8 cellular contexts compared by ENCODE assay signal in the genomic region with DNA sequence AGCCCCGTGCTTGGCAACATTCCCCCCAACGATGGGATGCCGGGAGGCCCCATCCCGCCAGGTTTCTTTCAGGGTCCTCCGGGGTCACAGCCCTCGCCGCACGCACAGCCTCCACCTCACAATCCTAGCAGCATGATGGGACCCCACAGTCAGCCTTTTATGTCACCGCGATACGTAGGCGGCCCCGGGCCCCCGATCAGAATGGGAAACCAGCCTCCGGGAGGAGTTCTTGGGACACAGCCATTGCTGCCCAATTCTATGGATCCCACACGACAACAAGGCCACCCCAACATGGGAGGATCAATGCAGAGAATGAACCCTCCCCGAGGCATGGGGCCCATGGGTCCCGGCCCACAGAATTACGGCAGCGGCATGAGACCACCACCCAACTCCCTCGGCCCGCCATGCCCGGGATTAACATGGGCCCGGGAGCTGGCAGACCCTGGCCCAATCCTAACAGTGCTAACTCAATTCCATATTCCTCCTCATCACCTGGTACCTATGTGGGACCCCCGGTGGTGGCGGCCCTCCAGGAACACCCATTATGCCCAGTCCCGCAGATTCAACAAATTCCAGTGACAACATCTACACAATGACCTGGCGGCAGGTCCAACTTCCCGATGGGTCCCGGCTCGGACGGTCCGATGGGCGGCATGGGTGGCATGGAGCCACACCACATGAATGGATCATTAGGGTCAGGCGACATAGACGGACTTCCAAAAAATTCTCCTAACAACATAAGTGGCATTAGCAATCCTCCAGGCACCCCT.
DNase-seq lines count a peak whose midpoint lies in the region; ATAC-seq and TF ChIP-seq lines count a peak whose summit lies in the region.
"Not testable (repeated sequence)": the region's sequence is repeated elsewhere in the genome, so short reads cannot be mapped to it uniquely, and the experiment has no call there.

No MANE protein-coding gene starts in this region.

- H3K9me3 Mint-ChIP-seq in CD4-positive, CD25-positive, alpha-beta regulatory T cell; activated T-helper 1 cell treated with anti-CD3 and anti-CD28 coated beads, Interleukin-12 subunit alpha, Interleukin-12 subunit beta, Interleukin-2, Interleukin-4 antibody, amounts not matched to agents 30 ng/mL and 10 ng/mL and 1 ng/mL, durations not matched to agents 14 hours and 24 hours and 36 hours: not testable (repeated sequence)

- H3K4me3 ChIP-seq in CD4-positive, CD25-positive, alpha-beta regulatory T cell (ENCODE audit: low read depth, low read length); PC-3 (ENCODE audit: low read length): not testable (repeated sequence)
- H3K4me3 ChIP-seq in coronary artery (peak overlapping the region; percentile 72), right cardiac atrium (ENCODE audit: low read length) (peak overlapping the region; percentile 78), mucosa of stomach (ENCODE audit: low read length) (peak overlapping the region; percentile 25), psoas muscle (peak overlapping the region; percentile 66), thoracic aorta (peak overlapping the region; percentile 72)

- not testable (repeated sequence) for BruUV-seq in PC-3 (replicated peaks; lab: Mats Ljungman, UMichigan)

- not testable (repeated sequence) for H3K9me3 ChIP-seq in CD4-positive, CD25-positive, alpha-beta regulatory T cell (ENCODE audit: control insufficient read depth in 2 of 2, low read length in 2 of 2); PC-3 (ENCODE audit: low read length); right cardiac atrium (ENCODE audit: control insufficient read depth, low read length); mucosa of stomach (ENCODE audit: control insufficient read depth, low read length); psoas muscle; thoracic aorta

- H3K4me3 Mint-ChIP-seq in CD4-positive, CD25-positive, alpha-beta regulatory T cell: peak overlapping the region in 3 of 4 donors; percentile 25 to 59 (median 56)
- H3K4me3 Mint-ChIP-seq in activated T-helper 1 cell treated with anti-CD3 and anti-CD28 coated beads, Interleukin-12 subunit alpha, Interleukin-12 subunit beta, Interleukin-2, Interleukin-4 antibody, amounts not matched to agents 30 ng/mL and 10 ng/mL and 1 ng/mL, durations not matched to agents 14 hours and 24 hours and 36 hours: not testable (repeated sequence)

- not testable (repeated sequence) for H2AFZ ChIP-seq in PC-3 (ENCODE audit: low read length)

- not testable (repeated sequence) for H3K4me1 ChIP-seq in CD4-positive, CD25-positive, alpha-beta regulatory T cell (ENCODE audit: control insufficient read depth, insufficient read depth, low read length, poor library complexity, severe bottlenecking); PC-3 (ENCODE audit: insufficient read depth, low read length); right cardiac atrium (ENCODE audit: control insufficient read depth, insufficient read depth, low read length); mucosa of stomach (ENCODE audit: control insufficient read depth, insufficient read depth, low read length); psoas muscle; thoracic aorta (ENCODE audit: control insufficient read depth in 1 of 2, low read depth in 2 of 2)

- H3K27me3 ChIP-seq in CD4-positive, CD25-positive, alpha-beta regulatory T cell (ENCODE audit: control insufficient read depth, insufficient read depth, low read length): peaks cover 34% of the 10 kb centered on the region
- peaks cover 20% of the 10 kb centered on the region for H3K27me3 ChIP-seq in PC-3 (ENCODE audit: low read length)
- not testable (repeated sequence) for H3K27me3 ChIP-seq in right cardiac atrium (ENCODE audit: control insufficient read depth, insufficient read depth); psoas muscle (ENCODE audit: insufficient read depth in 3 of 3, low read length in 2 of 3)
- H3K27me3 ChIP-seq in mucosa of stomach (ENCODE audit: control insufficient read depth, insufficient read depth, low read length): peaks cover 30% of the 10 kb centered on the region
- H3K27me3 ChIP-seq in thoracic aorta (replicated peaks; ENCODE audit: insufficient read depth): peaks cover 19% of the 10 kb centered on the region

- H3F3A ChIP-seq in PC-3 (ENCODE audit: low read length, unreplicated experiment): not testable (repeated sequence)

- POLR2A ChIA-PET in PC-3 (lab: Charles Lee; ENCODE audit: unreplicated experiment): interaction anchor here (0.5 kb wide), 1 partner anchor 84 kb away, joined by 4 read pairs; no protein-coding TSS in a partner anchor

- not testable (repeated sequence) for DNase-seq in CD4-positive, CD25-positive, alpha-beta regulatory T cell; PC-3; activated T-helper 1 cell treated with anti-CD3 and anti-CD28 coated beads, Interleukin-12 subunit alpha, Interleukin-12 subunit beta, Interleukin-2, Interleukin-4 antibody, amounts not matched to agents 30 ng/mL and 10 ng/mL and 1 ng/mL, durations not matched to agents 14 hours and 24 hours and 36 hours (ENCODE audit: low spot score); coronary artery (ENCODE audit: low spot score); right cardiac atrium; psoas muscle; thoracic aorta (ENCODE audit: low spot score)

- WGBS in right cardiac atrium: 43% methylated on average over 36 of the region's 36 CpGs
- WGBS in psoas muscle, 3 donors: 42 to 58% (median 45%) methylated on average over 36 of the region's 36 CpGs

- peaks cover 66% of the 10 kb centered on the region for H3K27me3 Mint-ChIP-seq in CD4-positive, CD25-positive, alpha-beta regulatory T cell
- peaks cover 64% of the 10 kb centered on the region for H3K27me3 Mint-ChIP-seq in activated T-helper 1 cell treated with anti-CD3 and anti-CD28 coated beads, Interleukin-12 subunit alpha, Interleukin-12 subunit beta, Interleukin-2, Interleukin-4 antibody, amounts not matched to agents 30 ng/mL and 10 ng/mL and 1 ng/mL, durations not matched to agents 14 hours and 24 hours and 36 hours (ENCODE audit: insufficient read depth)

- not testable (repeated sequence) for ATAC-seq in CD4-positive, CD25-positive, alpha-beta regulatory T cell (ENCODE audit: low read depth in 2 of 2); PC-3; right cardiac atrium; psoas muscle; thoracic aorta (ENCODE audit: insufficient number of reproducible peaks, low FRiP score, low read depth)

- not testable (repeated sequence) for H4K20me1 ChIP-seq in PC-3 (ENCODE audit: low read length)

- H3K27ac ChIP-seq in CD4-positive, CD25-positive, alpha-beta regulatory T cell (ENCODE audit: insufficient read depth, low read length, poor library complexity, severe bottlenecking); PC-3 (ENCODE audit: low read length); coronary artery; right cardiac atrium (ENCODE audit: low read length); psoas muscle; thoracic aorta: not testable (repeated sequence)

- H3K27ac Mint-ChIP-seq in CD4-positive, CD25-positive, alpha-beta regulatory T cell: not testable (repeated sequence)
- peak overlapping the region; percentile 41 for H3K27ac Mint-ChIP-seq in activated T-helper 1 cell treated with anti-CD3 and anti-CD28 coated beads, Interleukin-12 subunit alpha, Interleukin-12 subunit beta, Interleukin-2, Interleukin-4 antibody, amounts not matched to agents 30 ng/mL and 10 ng/mL and 1 ng/mL, durations not matched to agents 14 hours and 24 hours and 36 hours

- H3K9ac ChIP-seq in PC-3 (ENCODE audit: low read length); mucosa of stomach (ENCODE audit: low read length): not testable (repeated sequence)

- CTCF ChIA-PET in PC-3 (lab: Charles Lee): not testable (repeated sequence)

- intact Hi-C loops in PC-3 (cut with micrococcal nuclease): loop anchor here (10.0 kb wide), 1 partner anchor 249 kb away; no protein-coding TSS in a partner anchor
- intact Hi-C loops in activated T-helper 1 cell treated with anti-CD3 and anti-CD28 coated beads, Interleukin-12 subunit alpha, Interleukin-12 subunit beta, Interleukin-2, Interleukin-4 antibody, amounts not matched to agents 30 ng/mL and 10 ng/mL and 1 ng/mL, durations not matched to agents 14 hours and 24 hours and 36 hours (cut with micrococcal nuclease): loop anchor here (10.0 kb wide), 1 partner anchor 249 kb away; no protein-coding TSS in a partner anchor
- intact Hi-C loops in right cardiac atrium (cut with DNase I): loop anchor here in 1 of 4 donors (5.0 kb wide), 1 partner anchor 113 kb away; no protein-coding TSS in a partner anchor
- intact Hi-C loops in psoas muscle (cut with DNase I): not testable (repeated sequence)

- peak overlapping the region; percentile 73; the same call in 1 of the 2 replicates for H3K4me2 ChIP-seq in PC-3 (ENCODE audit: low read length)

- H3K36me3 ChIP-seq in CD4-positive, CD25-positive, alpha-beta regulatory T cell (ENCODE audit: control insufficient read depth, insufficient read depth, low read length); PC-3 (ENCODE audit: low read depth, low read length); mucosa of stomach (ENCODE audit: control insufficient read depth, insufficient read depth, low read length); psoas muscle (ENCODE audit: insufficient read depth in 1 of 2, low read depth in 1 of 2); thoracic aorta: not testable (repeated sequence)

- not testable (repeated sequence) for TF ChIP-seq CTCF in PC-3 (conservative IDR thresholded peaks at IDR 0.05; ENCODE audit: low read depth, low read length); coronary artery (IDR thresholded peaks at IDR 0.05); psoas muscle (IDR thresholded peaks at IDR 0.05); thoracic aorta (IDR thresholded peaks at IDR 0.05)

- H3K36me3 Mint-ChIP-seq in CD4-positive, CD25-positive, alpha-beta regulatory T cell; activated T-helper 1 cell treated with anti-CD3 and anti-CD28 coated beads, Interleukin-12 subunit alpha, Interleukin-12 subunit beta, Interleukin-2, Interleukin-4 antibody, amounts not matched to agents 30 ng/mL and 10 ng/mL and 1 ng/mL, durations not matched to agents 14 hours and 24 hours and 36 hours (ENCODE audit: low read depth): not testable (repeated sequence)

- H3K9me2 ChIP-seq in PC-3 (replicated peaks; ENCODE audit: low read length): not testable (repeated sequence)

- H3K4me1 Mint-ChIP-seq in CD4-positive, CD25-positive, alpha-beta regulatory T cell; activated T-helper 1 cell treated with anti-CD3 and anti-CD28 coated beads, Interleukin-12 subunit alpha, Interleukin-12 subunit beta, Interleukin-2, Interleukin-4 antibody, amounts not matched to agents 30 ng/mL and 10 ng/mL and 1 ng/mL, durations not matched to agents 14 hours and 24 hours and 36 hours (ENCODE audit: low read depth): not testable (repeated sequence)

- H3K79me2 ChIP-seq in PC-3 (ENCODE audit: low read length): not testable (repeated sequence)
